In the genomic region with DNA sequence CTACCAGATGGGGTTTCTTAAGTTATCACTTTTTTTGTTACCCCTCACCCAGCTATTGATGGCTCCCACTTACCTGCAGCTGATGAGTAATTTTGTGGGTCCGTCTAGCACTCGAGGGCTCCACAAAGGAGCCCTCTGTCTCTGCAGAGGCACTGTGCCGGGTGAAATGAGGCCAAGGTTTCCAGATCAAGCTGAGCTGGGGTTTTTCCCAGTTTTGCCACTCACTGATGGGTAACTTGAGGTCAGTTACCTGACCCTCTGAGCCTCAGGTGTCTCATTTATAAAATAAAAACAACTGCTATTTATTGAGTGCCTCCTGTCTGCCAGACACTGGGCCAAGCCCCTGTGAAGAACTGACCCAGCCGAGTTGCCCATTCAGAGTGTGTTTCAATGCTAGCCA, we compare ENCODE assay signal across 23 cellular contexts.
DNase-seq lines count a peak whose midpoint lies in the region; ATAC-seq, FAIRE-seq and TF ChIP-seq lines count a peak whose summit lies in the region.
"Had no signal": no experiment of that assay in that cellular context is flagged by ENCODE, and none has a peak within 500 bp of the region (broad histone marks: within the 10 kb centered on the region; RNA-seq: fewer than 3 reads in every experiment).

No MANE protein-coding gene starts in this region.

- no peak for TF ChIP-seq CTCF in breast epithelium (IDR thresholded peaks at IDR 0.05)
- TF ChIP-seq CTCF in MCF 10A (IDR thresholded peaks at IDR 0.05; ENCODE audit: unreplicated experiment) = no peak
- peak in 1 of 7 experiments; percentile 7 for TF ChIP-seq CTCF in body of pancreas (IDR thresholded peaks at IDR 0.05)
- TF ChIP-seq CTCF in pancreas (IDR thresholded peaks at IDR 0.05) = no peak

- no peak overlapping the region for H3K4me3 ChIP-seq in breast epithelium
- H3K4me3 ChIP-seq in body of pancreas = no peak overlapping the region
- H3K4me3 ChIP-seq in pancreas = peak overlapping the region in 1 of 4 donors; percentile 15
- H3K4me3 ChIP-seq: A549; BLaER1 treated with 17β-estradiol and CSF1 and Interleukin-3, amounts not matched to agents 10 nM and 100 nM had no signal

- peak in 1 of 2 donors; percentile 64 for DNase-seq in breast epithelium (ENCODE audit: low spot score in 2 of 2)
- DNase-seq in MCF 10A (ENCODE audit: unreplicated experiment) = no peak
- DNase-seq in body of pancreas = peak; percentile 38 to 69 (median 50)
- DNase-seq in pancreas = peak in 2 of 6 donors; percentile 39 to 60
- DNase-seq in urothelium cell line (ENCODE audit: low spot score) = no peak
- DNase-seq in NK-92 treated with Interleukin-12 subunit alpha and Interleukin-12 subunit beta, amount 100 ng/mL, for 24 hours (lab: John Stamatoyannopoulos, UW) = no peak
- DNase-seq: AML-193; Calu3; CD4-positive, alpha-beta T cell; CD8-positive, alpha-beta T cell; DMS79 treated with DMSO at 0.1 percent for 48 hours; GF-D8 had no signal

- FAIRE-seq in pancreas (lab: Jason Lieb, UNC) (no peak), urothelium cell line (lab: Jason Lieb, UNC) (peak; percentile 53)
- FAIRE-seq: A549, D721Med, G401.6, GM12891, GM19239 had no signal

- H3K36me3 Mint-ChIP-seq in MCF 10A (ENCODE audit: insufficient read depth, unreplicated experiment) = no peaks in the 10 kb centered on the region

- BruUV-seq in MCF 10A (replicated peaks; lab: Mats Ljungman, UMichigan) = no TSS peak

- H3K9me3 ChIP-seq in breast epithelium (no peaks in the 10 kb centered on the region), body of pancreas (no peaks in the 10 kb centered on the region), pancreas (no peaks in the 10 kb centered on the region)

- no peaks in the 10 kb centered on the region for H3K4me1 Mint-ChIP-seq in MCF 10A (ENCODE audit: insufficient read depth, unreplicated experiment)
- H3K4me1 Mint-ChIP-seq: B cell had no signal

- H3K27me3 ChIP-seq in breast epithelium (no peaks in the 10 kb centered on the region), body of pancreas (no peaks in the 10 kb centered on the region), pancreas (no peaks in the 10 kb centered on the region)
- H3K27me3 ChIP-seq: BLaER1 treated with 17β-estradiol and CSF1 and Interleukin-3, amounts not matched to agents 10 nM and 100 nM had no signal

- H3K9me3 Mint-ChIP-seq in MCF 10A (ENCODE audit: unreplicated experiment) = no peaks in the 10 kb centered on the region

- H3K27ac ChIP-seq in breast epithelium = peak overlapping the region; percentile 66 to 85
- H3K27ac ChIP-seq in body of pancreas = peak overlapping the region; percentile 58 to 77 (median 74)
- peak overlapping the region; percentile 51 to 64 (median 53) for H3K27ac ChIP-seq in pancreas
- H3K27ac ChIP-seq: 22Rv1; A549; BLaER1 treated with 17β-estradiol and CSF1 and Interleukin-3, amounts not matched to agents 10 nM and 100 nM; C4-2B had no signal

- CTCF ChIA-PET in MCF 10A (lab: Yijun Ruan, JAX) = interaction anchor here (0.6 to 1.1 kb wide), 3 partner anchors 18 to 136 kb away, joined by 3 to 4 read pairs (median 3); no protein-coding TSS in a partner anchor

- ATAC-seq in body of pancreas (peak; percentile 82), pancreas (peak; percentile 34 to 79 (median 68)), GM21528 (IDR thresholded peaks at IDR 0.05; ENCODE audit: low FRiP score, unreplicated experiment) (no peak)
- ATAC-seq: A549; CD8-positive, alpha-beta T cell had no signal

- WGBS in body of pancreas, 2 donors = 60 to 70% methylated on average over 4 of the region's 4 CpGs
- WGBS in pancreas, 2 donors = 59 to 60% methylated on average over 4 of the region's 4 CpGs

- H3K27me3 Mint-ChIP-seq in MCF 10A (ENCODE audit: insufficient read depth, unreplicated experiment) = no peaks in the 10 kb centered on the region
- H3K27me3 Mint-ChIP-seq: B cell; CD4-positive, alpha-beta T cell had no signal

- no peak overlapping the region for H3K27ac Mint-ChIP-seq in MCF 10A (ENCODE audit: low read depth, unreplicated experiment)
- H3K27ac Mint-ChIP-seq: B cell; CD8-positive, alpha-beta T cell had no signal

- intact Hi-C loops in breast epithelium (cut with DNase I; ENCODE audit: low total_unique reads) = no loop called here
- intact Hi-C loops in MCF 10A (cut with micrococcal nuclease) = no loop called here
- intact Hi-C loops in body of pancreas (cut with DNase I) = no loop called here
- intact Hi-C loops in pancreas (cut with DNase I) = no loop called here

- POLR2A ChIA-PET in MCF 10A (lab: Yijun Ruan, JAX) = no interaction called here

- TF ChIP-seq POLR2A in breast epithelium (IDR thresholded peaks at IDR 0.05) (no peak), body of pancreas (IDR thresholded peaks at IDR 0.05) (peak in 1 of 3 donors; percentile 46)

- H3K36me3 ChIP-seq in breast epithelium = no peaks in the 10 kb centered on the region
- H3K36me3 ChIP-seq in body of pancreas (replicated peaks in 1 of 2; ENCODE audit: insufficient read depth in 1 of 2, low read depth in 2 of 2) = no peaks in the 10 kb centered on the region
- H3K36me3 ChIP-seq in pancreas = no peaks in the 10 kb centered on the region
- H3K36me3 ChIP-seq: BLaER1 treated with 17β-estradiol and CSF1 and Interleukin-3, amounts not matched to agents 10 nM and 100 nM had no signal

- no peak overlapping the region for H3K4me3 Mint-ChIP-seq in MCF 10A (ENCODE audit: unreplicated experiment)
- H3K4me3 Mint-ChIP-seq: B cell; CD4-positive, alpha-beta T cell; CD8-positive, alpha-beta T cell had no signal

- H3K4me1 ChIP-seq in breast epithelium = no peaks in the 10 kb centered on the region
- H3K4me1 ChIP-seq in body of pancreas = peaks cover 4% of the 10 kb centered on the region
- no peaks in the 10 kb centered on the region for H3K4me1 ChIP-seq in pancreas
- H3K4me1 ChIP-seq: A549; BLaER1 treated with 17β-estradiol and CSF1 and Interleukin-3, amounts not matched to agents 10 nM and 100 nM; Caco-2 had no signal

Comparison
In these comparisons a context has a peak if more than half of its experiments do, and no peak if none do; other contexts are left out.
1. DNase-seq: peak in body of pancreas (4 of 4); none in MCF 10A (single experiment), urothelium cell line (single experiment) and NK-92 treated with Interleukin-12 subunit alpha and Interleukin-12 subunit beta, amount 100 ng/mL, for 24 hours (single experiment).
2. Peak in every context shown above with its lines, with median percentiles within 50 percentile points of each other: H3K27ac ChIP-seq.